In genomic region chr18:32271649-32272324, GRCh38 we compare ENCODE assay signal across 8 cellular contexts.
DNase-seq lines count a peak whose midpoint lies in the region; ATAC-seq and TF ChIP-seq lines count a peak whose summit lies in the region.

No MANE protein-coding gene starts in this region.

- TF ChIP-seq CTCF in DOHH2 (IDR thresholded peaks at IDR 0.05; ENCODE audit: low read depth, low read length, poor library complexity, severe bottlenecking) (peak; percentile 76), endodermal cell (conservative IDR thresholded peaks at IDR 0.05) (peak; percentile 85), mucosa of descending colon (IDR thresholded peaks at IDR 0.05) (no peak)

- H3K4me1 ChIP-seq in DOHH2 (ENCODE audit: control insufficient read depth, low read length) (no peaks in the 10 kb centered on the region), endodermal cell (ENCODE audit: control insufficient read depth, insufficient read depth, low read length) (no peaks in the 10 kb centered on the region), mucosa of descending colon (ENCODE audit: low read depth) (peaks cover 14% of the 10 kb centered on the region)

- 60 to 66% methylated on average over 3 to 6 of the region's 6 CpGs for WGBS in endodermal cell (ENCODE audit: insufficient coverage in 1 of 2, insufficient read length in 1 of 2), 2 experiments

- no peaks in the 10 kb centered on the region for H3K36me3 ChIP-seq in DOHH2 (ENCODE audit: control insufficient read depth, low read length)
- peaks cover 7% of the 10 kb centered on the region for H3K36me3 ChIP-seq in endodermal cell (ENCODE audit: control insufficient read depth, insufficient read depth, low read length)
- H3K36me3 ChIP-seq in mucosa of descending colon (ENCODE audit: low read depth): no peaks in the 10 kb centered on the region

- H3K9ac ChIP-seq in endodermal cell (ENCODE audit: extremely low read depth, low read length, poor library complexity, severe bottlenecking): no peak overlapping the region

- DNase-seq in OCI-M1 (lab: John Stamatoyannopoulos, UW) (peak; percentile 34), endodermal cell (peak; percentile 61), mucosa of descending colon (no peak)
- DNase-seq in activated T-helper 2 cell treated with anti-CD3 and anti-CD28 coated beads, Interferon-gamma antibody, Interleukin-2, Interleukin-4, amounts not matched to agents 10 μg/mL and 5 μg/mL and 100 μg/mL, durations not matched to agents 14 hours and 24 hours and 36 hours (ENCODE audit: low spot score): no peak

- H3K9me3 ChIP-seq in DOHH2 (ENCODE audit: control insufficient read depth, insufficient read depth, low read length) (no peaks in the 10 kb centered on the region), endodermal cell (ENCODE audit: control insufficient read depth, low read length) (no peaks in the 10 kb centered on the region), mucosa of descending colon (no peaks in the 10 kb centered on the region)

- no peaks in the 10 kb centered on the region for H3K9me3 Mint-ChIP-seq in endodermal cell
- no peaks in the 10 kb centered on the region for H3K9me3 Mint-ChIP-seq in activated T-helper 2 cell treated with anti-CD3 and anti-CD28 coated beads, Interferon-gamma antibody, Interleukin-2, Interleukin-4, amounts not matched to agents 10 μg/mL and 5 μg/mL and 100 μg/mL, durations not matched to agents 14 hours and 24 hours and 36 hours

- H3K27ac ChIP-seq in DOHH2 (ENCODE audit: low read depth, low read length) (no peak overlapping the region), endodermal cell (ENCODE audit: low read depth, low read length) (no peak overlapping the region)

- H3K27ac Mint-ChIP-seq in endodermal cell: no peak overlapping the region
- H3K27ac Mint-ChIP-seq in activated T-helper 2 cell treated with anti-CD3 and anti-CD28 coated beads, Interferon-gamma antibody, Interleukin-2, Interleukin-4, amounts not matched to agents 10 μg/mL and 5 μg/mL and 100 μg/mL, durations not matched to agents 14 hours and 24 hours and 36 hours: no peak overlapping the region

- peaks cover 6% of the 10 kb centered on the region for H3K4me1 Mint-ChIP-seq in endodermal cell
- H3K4me1 Mint-ChIP-seq in activated T-helper 2 cell treated with anti-CD3 and anti-CD28 coated beads, Interferon-gamma antibody, Interleukin-2, Interleukin-4, amounts not matched to agents 10 μg/mL and 5 μg/mL and 100 μg/mL, durations not matched to agents 14 hours and 24 hours and 36 hours (ENCODE audit: low read depth): no peaks in the 10 kb centered on the region

- intact Hi-C loops in mucosa of descending colon (cut with DNase I, micrococcal nuclease): loop anchor here (5.0 to 10.0 kb wide), 3 partner anchors 114 to 283 kb away; partner anchors contain the start of gene GAREM1 (in 1 of the 2)
- intact Hi-C loops in activated T-helper 2 cell treated with anti-CD3 and anti-CD28 coated beads, Interferon-gamma antibody, Interleukin-2, Interleukin-4, amounts not matched to agents 10 μg/mL and 5 μg/mL and 100 μg/mL, durations not matched to agents 14 hours and 24 hours and 36 hours (cut with micrococcal nuclease): loop anchor here (1.0 to 10.0 kb wide), 2 partner anchors 117 to 281 kb away; no protein-coding TSS in a partner anchor

- ATAC-seq in GM19328 (IDR thresholded peaks at IDR 0.05; ENCODE audit: unreplicated experiment): peak; percentile 87
- peak; percentile 78 for ATAC-seq in HG03565 (IDR thresholded peaks at IDR 0.05; ENCODE audit: unreplicated experiment)
- peak; percentile 71 for ATAC-seq in mucosa of descending colon
- no peak for ATAC-seq in GM19452 (IDR thresholded peaks at IDR 0.05; ENCODE audit: unreplicated experiment)

- H3F3A ChIP-seq in DOHH2 (ENCODE audit: control insufficient read depth, insufficient read depth): no peaks in the 10 kb centered on the region

- H4K20me1 ChIP-seq in DOHH2 (ENCODE audit: control insufficient read depth, insufficient read depth, low read depth, low read length): no peaks in the 10 kb centered on the region

- no peaks in the 10 kb centered on the region for H3K9me2 ChIP-seq in DOHH2 (replicated peaks; ENCODE audit: control insufficient read depth, low read length)

- H3K36me3 Mint-ChIP-seq in endodermal cell (ENCODE audit: low read depth): peaks cover 16% of the 10 kb centered on the region
- H3K36me3 Mint-ChIP-seq in activated T-helper 2 cell treated with anti-CD3 and anti-CD28 coated beads, Interferon-gamma antibody, Interleukin-2, Interleukin-4, amounts not matched to agents 10 μg/mL and 5 μg/mL and 100 μg/mL, durations not matched to agents 14 hours and 24 hours and 36 hours (ENCODE audit: low read depth): no peaks in the 10 kb centered on the region

- H3K4me3 Mint-ChIP-seq in endodermal cell: no peak overlapping the region
- H3K4me3 Mint-ChIP-seq in activated T-helper 2 cell treated with anti-CD3 and anti-CD28 coated beads, Interferon-gamma antibody, Interleukin-2, Interleukin-4, amounts not matched to agents 10 μg/mL and 5 μg/mL and 100 μg/mL, durations not matched to agents 14 hours and 24 hours and 36 hours (ENCODE audit: low read depth): no peak overlapping the region

- no peaks in the 10 kb centered on the region for H3K79me2 ChIP-seq in DOHH2 (ENCODE audit: control insufficient read depth, low read length)

- H3K27me3 ChIP-seq in DOHH2 (ENCODE audit: control insufficient read depth, low read length) (no peaks in the 10 kb centered on the region), endodermal cell (ENCODE audit: control insufficient read depth, insufficient read depth, low read length, poor library complexity, severe bottlenecking) (no peaks in the 10 kb centered on the region)

- H3K27me3 Mint-ChIP-seq in endodermal cell (ENCODE audit: insufficient read depth): no peaks in the 10 kb centered on the region
- peaks cover 7% of the 10 kb centered on the region for H3K27me3 Mint-ChIP-seq in activated T-helper 2 cell treated with anti-CD3 and anti-CD28 coated beads, Interferon-gamma antibody, Interleukin-2, Interleukin-4, amounts not matched to agents 10 μg/mL and 5 μg/mL and 100 μg/mL, durations not matched to agents 14 hours and 24 hours and 36 hours (ENCODE audit: low read depth)

- H3K4me3 ChIP-seq in DOHH2 (ENCODE audit: low read length): no peak overlapping the region
- H3K4me3 ChIP-seq in endodermal cell (ENCODE audit: low read length): no peak overlapping the region
- H3K4me3 ChIP-seq in mucosa of descending colon: no peak overlapping the region

- H3K4me2 ChIP-seq in DOHH2 (ENCODE audit: low read length): no peak overlapping the region

Comparison
In these comparisons a context has a peak if more than half of its experiments do, and no peak if none do; other contexts are left out.
1. DNase-seq: peak in OCI-M1 (single experiment) and endodermal cell (single experiment); none in mucosa of descending colon (0 of 3) and activated T-helper 2 cell treated with anti-CD3 and anti-CD28 coated beads, Interferon-gamma antibody, Interleukin-2, Interleukin-4, amounts not matched to agents 10 μg/mL and 5 μg/mL and 100 μg/mL, durations not matched to agents 14 hours and 24 hours and 36 hours (single experiment).